19 cellular contexts compared by ENCODE assay signal in genomic region chr5:179475211-179475840, GRCh38.
A peak's percentile ranks its signal among the peaks of the same experiment; 100 is the strongest.
DNase-seq lines count a peak whose midpoint lies in the region; ATAC-seq and TF ChIP-seq lines count a peak whose summit lies in the region.
"Had no signal": no experiment of that assay in that cellular context is flagged by ENCODE, and none has a peak within 500 bp of the region (broad histone marks: within the 10 kb centered on the region; RNA-seq: fewer than 3 reads in every experiment).

No MANE protein-coding gene starts in this region.

- H3K36me3 Mint-ChIP-seq in endothelial cell (ENCODE audit: low read depth, unreplicated experiment): no peaks in the 10 kb centered on the region
- H3K36me3 Mint-ChIP-seq in activated CD8-positive, alpha-beta memory T cell treated with anti-CD3 and anti-CD28 coated beads, Interleukin-2, amount 10 ng/mL, durations not matched to agents 7 days and 5 days: no peaks in the 10 kb centered on the region

- CTCF ChIA-PET in activated CD8-positive, alpha-beta memory T cell treated with anti-CD3 and anti-CD28 coated beads, Interleukin-2, amount 10 ng/mL, durations not matched to agents 7 days and 5 days (lab: Charles Lee): no interaction called here

- no peak overlapping the region for H2AFZ ChIP-seq in Karpas-422 (ENCODE audit: low read length)

- peaks cover 10% of the 10 kb centered on the region for H3K4me1 ChIP-seq in Karpas-422 (ENCODE audit: low read length)
- H3K4me1 ChIP-seq: HAP-1, pancreas had no signal

- no peaks in the 10 kb centered on the region for H3K9me2 ChIP-seq in Karpas-422 (replicated peaks; ENCODE audit: insufficient read depth, low read length)

- no peaks in the 10 kb centered on the region for H3K27me3 Mint-ChIP-seq in endothelial cell (ENCODE audit: unreplicated experiment)
- H3K27me3 Mint-ChIP-seq in activated CD8-positive, alpha-beta memory T cell treated with anti-CD3 and anti-CD28 coated beads, Interleukin-2, amount 10 ng/mL, durations not matched to agents 7 days and 5 days: peaks cover 6% of the 10 kb centered on the region

- DNase-seq in Daoy (ENCODE audit: low read depth) (peak; percentile 59), Karpas-422 (no peak), endothelial cell (ENCODE audit: low spot score) (peak; percentile 30), omental fat pad (ENCODE audit: low spot score) (no peak), OCI-M1 (lab: John Stamatoyannopoulos, UW) (no peak)
- DNase-seq in activated CD8-positive, alpha-beta memory T cell treated with anti-CD3 and anti-CD28 coated beads, Interleukin-2, amount 10 ng/mL, durations not matched to agents 7 days and 5 days: no peak
- DNase-seq in stimulated activated CD4-positive, alpha-beta T cell treated with anti-CD3 and anti-CD28 coated beads, Interleukin-2, amount 100 ng/mL, for 24 hours: no peak
- DNase-seq: activated B cell treated with CpG ODN at 0.5 μM for 24 hours; activated CD8-positive, alpha-beta memory T cell treated with anti-CD3 and anti-CD28 coated beads for 24 hours; effector memory CD8-positive, alpha-beta T cell; hippocampal formation; kidney; NCI-H187 treated with DMSO at 0.1 percent for 48 hours; pancreas had no signal

- H3K9ac ChIP-seq in Karpas-422 (ENCODE audit: low read length): no peak overlapping the region

- H4K20me1 ChIP-seq in Karpas-422 (ENCODE audit: insufficient read depth, low read depth, low read length): no peaks in the 10 kb centered on the region

- no peak overlapping the region for H3K4me3 ChIP-seq in Karpas-422 (ENCODE audit: low read length)
- H3K4me3 ChIP-seq: HAP-1, pancreas, smooth muscle cell, thoracic aorta had no signal

- no peaks in the 10 kb centered on the region for H3K9me3 Mint-ChIP-seq in endothelial cell (ENCODE audit: unreplicated experiment)
- no peaks in the 10 kb centered on the region for H3K9me3 Mint-ChIP-seq in activated CD8-positive, alpha-beta memory T cell treated with anti-CD3 and anti-CD28 coated beads, Interleukin-2, amount 10 ng/mL, durations not matched to agents 7 days and 5 days (ENCODE audit: low read depth)
- H3K9me3 Mint-ChIP-seq: activated T-helper 17 cell treated with anti-CD3 and anti-CD28 coated beads, Interleukin-2, amount 50 U/mL, for 72 hours; effector memory CD8-positive, alpha-beta T cell; T-helper 1 cell treated with Interleukin-12 subunit alpha and Interleukin-12 subunit beta and Interleukin-4 antibody, amounts not matched to agents 30 μg/mL and 1 μg/mL, for 36 hours had no signal

- no peaks in the 10 kb centered on the region for H3K9me3 ChIP-seq in Karpas-422 (ENCODE audit: low read length)
- H3K9me3 ChIP-seq: HAP-1, pancreas, thoracic aorta had no signal

- ATAC-seq in omental fat pad (ENCODE audit: low FRiP score): peak; percentile 41
- ATAC-seq in activated CD8-positive, alpha-beta memory T cell treated with anti-CD3 and anti-CD28 coated beads, Interleukin-2, amount 10 ng/mL, durations not matched to agents 7 days and 5 days: no peak
- ATAC-seq: activated T-helper 17 cell treated with anti-CD3 and anti-CD28 coated beads, Interleukin-2, amount 50 U/mL, for 72 hours; effector memory CD8-positive, alpha-beta T cell had no signal

- H3K79me2 ChIP-seq in Karpas-422 (ENCODE audit: low read length): no peaks in the 10 kb centered on the region

- H3K27ac Mint-ChIP-seq in endothelial cell (ENCODE audit: unreplicated experiment): peak overlapping the region; percentile 32
- no peak overlapping the region for H3K27ac Mint-ChIP-seq in activated CD8-positive, alpha-beta memory T cell treated with anti-CD3 and anti-CD28 coated beads, Interleukin-2, amount 10 ng/mL, durations not matched to agents 7 days and 5 days
- H3K27ac Mint-ChIP-seq: activated B cell treated with CpG ODN at 0.5 μM for 24 hours; activated T-helper 17 cell treated with anti-CD3 and anti-CD28 coated beads, Interleukin-2, amount 50 U/mL, for 72 hours; effector memory CD8-positive, alpha-beta T cell; T-helper 1 cell treated with Interleukin-12 subunit alpha and Interleukin-12 subunit beta and Interleukin-4 antibody, amounts not matched to agents 30 μg/mL and 1 μg/mL, for 36 hours had no signal

- peak overlapping the region; percentile 41 for H3K4me2 ChIP-seq in Karpas-422 (ENCODE audit: low read depth, low read length, poor library complexity, severe bottlenecking)
- H3K4me2 ChIP-seq: smooth muscle cell had no signal

- no peaks in the 10 kb centered on the region for H3K27me3 ChIP-seq in Karpas-422 (ENCODE audit: low read length)
- H3K27me3 ChIP-seq: pancreas had no signal

- H3K4me1 Mint-ChIP-seq in endothelial cell (ENCODE audit: unreplicated experiment): peaks cover 11% of the 10 kb centered on the region
- H3K4me1 Mint-ChIP-seq in activated CD8-positive, alpha-beta memory T cell treated with anti-CD3 and anti-CD28 coated beads, Interleukin-2, amount 10 ng/mL, durations not matched to agents 7 days and 5 days: no peaks in the 10 kb centered on the region
- H3K4me1 Mint-ChIP-seq: activated B cell treated with CpG ODN at 0.5 μM for 24 hours; activated T-helper 17 cell treated with anti-CD3 and anti-CD28 coated beads, Interleukin-2, amount 50 U/mL, for 72 hours had no signal

- H3K4me3 Mint-ChIP-seq in endothelial cell (ENCODE audit: unreplicated experiment): no peak overlapping the region
- H3K4me3 Mint-ChIP-seq in activated CD8-positive, alpha-beta memory T cell treated with anti-CD3 and anti-CD28 coated beads, Interleukin-2, amount 10 ng/mL, durations not matched to agents 7 days and 5 days: no peak overlapping the region
- H3K4me3 Mint-ChIP-seq: activated B cell treated with CpG ODN at 0.5 μM for 24 hours; activated T-helper 17 cell treated with anti-CD3 and anti-CD28 coated beads, Interleukin-2, amount 50 U/mL, for 72 hours; effector memory CD8-positive, alpha-beta T cell; T-helper 1 cell treated with Interleukin-12 subunit alpha and Interleukin-12 subunit beta and Interleukin-4 antibody, amounts not matched to agents 30 μg/mL and 1 μg/mL, for 36 hours had no signal

- H3K27ac ChIP-seq in Karpas-422 (ENCODE audit: low read length): no peak overlapping the region
- H3K27ac ChIP-seq: pancreas, thoracic aorta had no signal

- no peaks in the 10 kb centered on the region for H3K36me3 ChIP-seq in Karpas-422 (ENCODE audit: insufficient read depth, low read length)
- H3K36me3 ChIP-seq: HAP-1, pancreas, thoracic aorta had no signal

- no peak for TF ChIP-seq CTCF in endothelial cell (IDR thresholded peaks at IDR 0.05; ENCODE audit: unreplicated experiment)
- TF ChIP-seq CTCF in omental fat pad (IDR thresholded peaks at IDR 0.05): no peak

Comparison
In these comparisons a context has a peak if more than half of its experiments do, and no peak if none do; other contexts are left out.
1. DNase-seq: peak in Daoy (single experiment) and endothelial cell (single experiment); none in Karpas-422 (single experiment), omental fat pad (single experiment), activated CD8-positive, alpha-beta memory T cell treated with anti-CD3 and anti-CD28 coated beads, Interleukin-2, amount 10 ng/mL, durations not matched to agents 7 days and 5 days (single experiment), OCI-M1 (single experiment) and stimulated activated CD4-positive, alpha-beta T cell treated with anti-CD3 and anti-CD28 coated beads, Interleukin-2, amount 100 ng/mL, for 24 hours (0 of 2).